ENCODE assay signal across 17 cellular contexts in genomic region chr16:55834044-55834443, GRCh38. TPM values are rescaled to one million over a fixed set of nuclear protein-coding genes. Genes with fewer than 3 reads are reported as not detected.
DNase-seq lines count a peak whose midpoint lies in the region; ATAC-seq and FAIRE-seq lines count a peak whose summit lies in the region.
"Had no signal": no experiment of that assay in that cellular context is flagged by ENCODE, and none has a peak within 500 bp of the region (broad histone marks: within the 10 kb centered on the region; RNA-seq: fewer than 3 reads in every experiment).

No MANE protein-coding gene starts in this region.

- no peak for FAIRE-seq in RCC 7860 (lab: Jason Lieb, UNC)
- no peak for FAIRE-seq in frontal cortex (lab: Jason Lieb, UNC)
- FAIRE-seq: endometrium had no signal

- peak; percentile 77 for ATAC-seq in GM18909 (IDR thresholded peaks at IDR 0.05; ENCODE audit: poor library complexity, unreplicated experiment)
- ATAC-seq in GM21825 (IDR thresholded peaks at IDR 0.05; ENCODE audit: unreplicated experiment): peak; percentile 96
- ATAC-seq in HG03457 (IDR thresholded peaks at IDR 0.05; ENCODE audit: unreplicated experiment): peak; percentile 84
- ATAC-seq: stimulated activated naive CD8-positive, alpha-beta T cell treated with anti-CD3 and anti-CD28 coated beads, Interleukin-15, Interleukin-2, amounts not matched to agents 100 U/mL and 50 U/mL, for 24 hours had no signal

- peak; percentile 67 for DNase-seq in medulla oblongata (ENCODE audit: extremely low spot score)
- no peak for DNase-seq in NCI-H1105 (lab: John Stamatoyannopoulos, UW)
- no peak for DNase-seq in RCC 7860 (ENCODE audit: low spot score)
- no peak for DNase-seq in stimulated activated CD4-positive, alpha-beta T cell treated with anti-CD3 and anti-CD28 coated beads, Interleukin-1b, Interleukin-23, amount 100 ng/mL, for 48 hours
- DNase-seq in frontal cortex (ENCODE audit: low spot score in 2 of 2): no peak
- DNase-seq: brain microvascular endothelial cell; CD4-positive, alpha-beta T cell; heart right ventricle; NCI-H1417 treated with DMSO at 0.1 percent for 48 hours; NCI-H524 treated with DMSO at 0.1 percent for 48 hours; stimulated activated naive CD8-positive, alpha-beta T cell treated with anti-CD3 and anti-CD28 coated beads, Interleukin-15, Interleukin-2, amounts not matched to agents 100 U/mL and 50 U/mL, for 24 hours had no signal

RNA-seq across cellular contexts. Expression of gene CES1, which starts 1.1 kb away (rescaled TPM):
- total RNA-seq in frontal cortex: 0.82 TPM
- total RNA-seq: SJSA1 had no signal

RNA-seq across cellular contexts. Expression of gene CES5A, which starts 41.1 kb away (rescaled TPM):
- 0.41 TPM for total RNA-seq in frontal cortex
- total RNA-seq: CD4-positive, alpha-beta T cell; osteoblast; SJSA1 had no signal
